ENCODE assay signal across 11 cellular contexts in the genomic region with DNA sequence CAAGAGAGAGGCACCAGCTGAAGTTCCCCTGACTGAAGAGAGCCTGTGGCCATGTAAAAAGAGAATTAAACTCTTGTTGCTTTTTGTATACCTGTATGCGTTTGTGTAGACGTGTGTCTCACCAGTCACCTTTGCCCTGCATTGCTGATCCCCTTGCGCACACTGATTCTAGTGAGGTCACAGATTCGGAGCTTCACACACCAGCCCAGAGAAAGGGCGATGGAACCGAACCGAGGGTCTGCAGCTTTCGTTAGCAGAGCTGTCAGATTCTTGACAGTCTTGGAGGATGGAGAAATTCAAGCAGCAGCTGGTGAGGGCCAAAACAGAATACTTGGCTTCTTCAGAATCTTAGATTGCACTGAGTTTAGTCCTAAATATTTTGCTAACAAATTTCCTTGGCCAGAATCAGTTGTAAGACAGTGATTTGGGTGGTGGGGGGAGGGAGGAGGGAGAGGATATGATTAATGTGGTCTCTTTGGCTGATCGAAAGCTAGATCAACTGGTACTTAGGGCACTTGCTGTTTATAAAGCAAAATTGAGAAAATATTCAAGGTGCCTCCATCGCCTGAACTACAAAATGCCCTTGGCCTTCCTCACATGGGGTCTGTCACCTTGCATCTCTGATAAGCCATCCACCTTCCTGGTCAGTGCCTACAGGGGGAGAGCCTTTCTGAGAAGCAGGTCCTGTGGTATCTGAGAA.
DNase-seq lines count a peak whose midpoint lies in the region; ATAC-seq, FAIRE-seq and TF ChIP-seq lines count a peak whose summit lies in the region.
"Had no signal": no experiment of that assay in that cellular context is flagged by ENCODE, and none has a peak within 500 bp of the region (broad histone marks: within the 10 kb centered on the region; RNA-seq: fewer than 3 reads in every experiment).

No MANE protein-coding gene starts in this region.

- H3K36me3 ChIP-seq in ACC112 (ENCODE audit: insufficient read depth, low read length) (no peaks in the 10 kb centered on the region), mucosa of descending colon (ENCODE audit: low read depth) (no peaks in the 10 kb centered on the region)

- CTCF ChIA-PET in activated CD4-positive, alpha-beta memory T cell treated with anti-CD3 and anti-CD28 coated beads, Interleukin-2, amount 10 ng/mL, durations not matched to agents 7 days and 5 days (lab: Charles Lee): no interaction called here

- no peak for ATAC-seq in activated naive CD8-positive, alpha-beta T cell treated with anti-CD3 and anti-CD28 coated beads, Interleukin-2, amount 50 U/mL, for 24 hours
- no peak for ATAC-seq in mucosa of descending colon

- no peaks in the 10 kb centered on the region for H3K79me2 ChIP-seq in ACC112 (ENCODE audit: control insufficient read depth, insufficient read depth, low read length, unreplicated experiment)

- H2AFZ ChIP-seq in ACC112 (ENCODE audit: low read length, unreplicated experiment): no peak overlapping the region

- H3K4me1 ChIP-seq in ACC112 (ENCODE audit: control insufficient read depth, insufficient read depth, low read length, unreplicated experiment) (peaks cover 34% of the 10 kb centered on the region), mucosa of descending colon (ENCODE audit: low read depth) (peaks cover 23% of the 10 kb centered on the region)

- no peaks in the 10 kb centered on the region for H3K9me3 Mint-ChIP-seq in activated naive CD8-positive, alpha-beta T cell treated with anti-CD3 and anti-CD28 coated beads, Interleukin-2, amount 50 U/mL, for 24 hours
- H3K9me3 Mint-ChIP-seq in mesothelial cell of epicardium: no peaks in the 10 kb centered on the region
- H3K9me3 Mint-ChIP-seq in activated CD4-positive, alpha-beta memory T cell treated with anti-CD3 and anti-CD28 coated beads, Interleukin-2, amount 10 ng/mL, durations not matched to agents 7 days and 5 days: no peaks in the 10 kb centered on the region

- no peak overlapping the region for H3K4me3 ChIP-seq in ACC112 (ENCODE audit: low read depth, low read length)
- no peak overlapping the region for H3K4me3 ChIP-seq in mucosa of descending colon
- H3K4me3 ChIP-seq: skin epidermis had no signal

- H3K27ac Mint-ChIP-seq in activated naive CD8-positive, alpha-beta T cell treated with anti-CD3 and anti-CD28 coated beads, Interleukin-2, amount 50 U/mL, for 24 hours: peak overlapping the region; percentile 87
- H3K27ac Mint-ChIP-seq in mesothelial cell of epicardium: peak overlapping the region; percentile 96
- no peak overlapping the region for H3K27ac Mint-ChIP-seq in activated CD4-positive, alpha-beta memory T cell treated with anti-CD3 and anti-CD28 coated beads, Interleukin-2, amount 10 ng/mL, durations not matched to agents 7 days and 5 days

- no peak for TF ChIP-seq CTCF in mesothelial cell of epicardium (IDR thresholded peaks at IDR 0.05; ENCODE audit: unreplicated experiment)
- TF ChIP-seq CTCF in mucosa of descending colon (IDR thresholded peaks at IDR 0.05): no peak

- no peak overlapping the region for H3K4me3 Mint-ChIP-seq in activated naive CD8-positive, alpha-beta T cell treated with anti-CD3 and anti-CD28 coated beads, Interleukin-2, amount 50 U/mL, for 24 hours
- peak overlapping the region; percentile 34 for H3K4me3 Mint-ChIP-seq in mesothelial cell of epicardium
- no peak overlapping the region for H3K4me3 Mint-ChIP-seq in activated CD4-positive, alpha-beta memory T cell treated with anti-CD3 and anti-CD28 coated beads, Interleukin-2, amount 10 ng/mL, durations not matched to agents 7 days and 5 days

- peak; percentile 23 for FAIRE-seq in GM12891 (lab: Jason Lieb, UNC)

- H3K27me3 ChIP-seq in ACC112 (ENCODE audit: insufficient read depth, low read length): no peaks in the 10 kb centered on the region

- DNase-seq in GM12891 (ENCODE audit: insufficient read length, low spot score): no peak
- DNase-seq in activated naive CD8-positive, alpha-beta T cell treated with anti-CD3 and anti-CD28 coated beads, Interleukin-2, amount 50 U/mL, for 24 hours: no peak
- no peak for DNase-seq in mesothelial cell of epicardium (ENCODE audit: low spot score in 2 of 2, unreplicated experiment in 2 of 2)
- DNase-seq in AG08396 (ENCODE audit: low spot score): no peak
- DNase-seq in SW 1271 (lab: John Stamatoyannopoulos, UW): no peak
- no peak for DNase-seq in activated CD4-positive, alpha-beta memory T cell treated with anti-CD3 and anti-CD28 coated beads, Interleukin-2, amount 10 ng/mL, durations not matched to agents 7 days and 5 days
- DNase-seq in mucosa of descending colon: no peak
- DNase-seq: NCI-H146, T1000 had no signal

- intact Hi-C loops in mucosa of descending colon (cut with DNase I, micrococcal nuclease): no loop called here

- peaks cover 38% of the 10 kb centered on the region for H3K4me1 Mint-ChIP-seq in activated naive CD8-positive, alpha-beta T cell treated with anti-CD3 and anti-CD28 coated beads, Interleukin-2, amount 50 U/mL, for 24 hours
- H3K4me1 Mint-ChIP-seq in mesothelial cell of epicardium: peaks cover 45% of the 10 kb centered on the region
- H3K4me1 Mint-ChIP-seq in activated CD4-positive, alpha-beta memory T cell treated with anti-CD3 and anti-CD28 coated beads, Interleukin-2, amount 10 ng/mL, durations not matched to agents 7 days and 5 days: peaks cover 31% of the 10 kb centered on the region

- POLR2A ChIA-PET in activated CD4-positive, alpha-beta memory T cell treated with anti-CD3 and anti-CD28 coated beads, Interleukin-2, amount 10 ng/mL, durations not matched to agents 7 days and 5 days (lab: Charles Lee): no interaction called here

- H3K9me3 ChIP-seq in mucosa of descending colon: no peaks in the 10 kb centered on the region

- no peaks in the 10 kb centered on the region for H3K27me3 Mint-ChIP-seq in activated naive CD8-positive, alpha-beta T cell treated with anti-CD3 and anti-CD28 coated beads, Interleukin-2, amount 50 U/mL, for 24 hours
- H3K27me3 Mint-ChIP-seq in mesothelial cell of epicardium (ENCODE audit: low read depth): no peaks in the 10 kb centered on the region
- peaks cover 2% of the 10 kb centered on the region for H3K27me3 Mint-ChIP-seq in activated CD4-positive, alpha-beta memory T cell treated with anti-CD3 and anti-CD28 coated beads, Interleukin-2, amount 10 ng/mL, durations not matched to agents 7 days and 5 days

- peak overlapping the region; percentile 78; the same call in 1 of the 2 replicates for H3K27ac ChIP-seq in ACC112 (ENCODE audit: low read depth, low read length)

- no peaks in the 10 kb centered on the region for H3K36me3 Mint-ChIP-seq in activated naive CD8-positive, alpha-beta T cell treated with anti-CD3 and anti-CD28 coated beads, Interleukin-2, amount 50 U/mL, for 24 hours (ENCODE audit: low read depth)
- peaks cover 10% of the 10 kb centered on the region for H3K36me3 Mint-ChIP-seq in mesothelial cell of epicardium
- no peaks in the 10 kb centered on the region for H3K36me3 Mint-ChIP-seq in activated CD4-positive, alpha-beta memory T cell treated with anti-CD3 and anti-CD28 coated beads, Interleukin-2, amount 10 ng/mL, durations not matched to agents 7 days and 5 days (ENCODE audit: low read depth)

- TF ChIP-seq POLR2A in GM12891 (IDR thresholded peaks at IDR 0.05; ENCODE audit: low read depth, low read length): no peak

TF ChIP-seq in GM12891, 5 proteins besides CTCF, POLR2A, EP300 and RAD21:
- TF ChIP-seq TAF1 (IDR thresholded peaks at IDR 0.05; ENCODE audit: low read depth, low read length) (no peak), PAX5 (IDR thresholded peaks at IDR 0.05; ENCODE audit: insufficient read depth, low read length, severe bottlenecking) (no peak), POU2F2 (IDR thresholded peaks at IDR 0.05; ENCODE audit: low read depth, low read length) (no peak), POLR2AphosphoS5 (IDR thresholded peaks at IDR 0.05; ENCODE audit: low read depth, low read length) (no peak), SPI1 (IDR thresholded peaks at IDR 0.05; ENCODE audit: low read depth, low read length) (no peak)
